12 cellular contexts compared by ENCODE assay signal in the genomic region with DNA sequence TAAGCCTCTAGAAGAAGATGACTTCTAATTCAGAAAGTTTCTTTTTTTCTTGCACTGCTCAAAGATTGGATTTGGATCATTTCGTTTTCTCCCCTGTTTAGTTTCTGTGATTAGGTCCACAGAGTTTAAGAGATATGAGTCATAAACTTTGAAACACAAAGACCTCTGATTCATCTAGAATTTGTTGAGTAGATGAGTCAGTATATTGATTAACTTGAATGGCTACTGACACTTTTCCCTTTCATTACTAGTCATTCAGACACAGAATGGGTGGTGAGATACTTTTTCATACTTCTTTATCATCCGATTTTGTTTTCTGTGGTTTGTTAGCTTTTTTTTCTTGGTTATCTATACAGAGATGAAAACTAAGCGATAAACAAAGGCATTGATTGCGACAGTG. TPM values are rescaled to one million over a fixed set of nuclear protein-coding genes. Genes with fewer than 3 reads are reported as not detected.
A peak's percentile ranks its signal among the peaks of the same experiment; 100 is the strongest.
DNase-seq lines count a peak whose midpoint lies in the region; ATAC-seq, FAIRE-seq and TF ChIP-seq lines count a peak whose summit lies in the region.
"Had no signal": no experiment of that assay in that cellular context is flagged by ENCODE, and none has a peak within 500 bp of the region (broad histone marks: within the 10 kb centered on the region; RNA-seq: fewer than 3 reads in every experiment).

No MANE protein-coding gene starts in this region.

- no peak overlapping the region for H3K4me3 Mint-ChIP-seq in activated naive CD4-positive, alpha-beta T cell treated with anti-CD3 and anti-CD28 coated beads, Interleukin-2, amount 50 U/mL, for 24 hours
- H3K4me3 Mint-ChIP-seq in stimulated activated naive CD8-positive, alpha-beta T cell treated with anti-CD3 and anti-CD28 coated beads, Interleukin-15, Interleukin-2, amounts not matched to agents 100 ng/mL and 50 ng/mL, for 24 hours = no peak overlapping the region
- H3K4me3 Mint-ChIP-seq: naive thymus-derived CD8-positive, alpha-beta T cell had no signal

- H3K4me1 Mint-ChIP-seq in activated naive CD4-positive, alpha-beta T cell treated with anti-CD3 and anti-CD28 coated beads, Interleukin-2, amount 50 U/mL, for 24 hours = peaks cover 24% of the 10 kb centered on the region
- peaks cover 29% of the 10 kb centered on the region for H3K4me1 Mint-ChIP-seq in stimulated activated naive CD8-positive, alpha-beta T cell treated with anti-CD3 and anti-CD28 coated beads, Interleukin-15, Interleukin-2, amounts not matched to agents 100 ng/mL and 50 ng/mL, for 24 hours (ENCODE audit: low read depth)

- H3K9me3 Mint-ChIP-seq in activated naive CD4-positive, alpha-beta T cell treated with anti-CD3 and anti-CD28 coated beads, Interleukin-2, amount 50 U/mL, for 24 hours = no peaks in the 10 kb centered on the region
- H3K9me3 Mint-ChIP-seq in stimulated activated naive CD8-positive, alpha-beta T cell treated with anti-CD3 and anti-CD28 coated beads, Interleukin-15, Interleukin-2, amounts not matched to agents 100 ng/mL and 50 ng/mL, for 24 hours = peaks cover 4% of the 10 kb centered on the region
- H3K9me3 Mint-ChIP-seq: naive thymus-derived CD8-positive, alpha-beta T cell had no signal

- no peak for DNase-seq in activated naive CD4-positive, alpha-beta T cell (lab: John Stamatoyannopoulos, UW)
- DNase-seq in NCI-H82 (lab: John Stamatoyannopoulos, UW) (no peak), H54 (ENCODE audit: insufficient read length, low spot score) (no peak), mucosa of gallbladder (ENCODE audit: low spot score) (no peak)
- DNase-seq: naive thymus-derived CD8-positive, alpha-beta T cell; NCI-H1048; spleen had no signal

- H3K27ac Mint-ChIP-seq in activated naive CD4-positive, alpha-beta T cell treated with anti-CD3 and anti-CD28 coated beads, Interleukin-2, amount 50 U/mL, for 24 hours = peak overlapping the region; percentile 51
- H3K27ac Mint-ChIP-seq in stimulated activated naive CD8-positive, alpha-beta T cell treated with anti-CD3 and anti-CD28 coated beads, Interleukin-15, Interleukin-2, amounts not matched to agents 100 ng/mL and 50 ng/mL, for 24 hours = peak overlapping the region; percentile 31
- H3K27ac Mint-ChIP-seq: naive thymus-derived CD8-positive, alpha-beta T cell had no signal

- ATAC-seq in HG02642 (IDR thresholded peaks at IDR 0.05; ENCODE audit: poor library complexity, unreplicated experiment) = peak; percentile 84
- ATAC-seq in HG03520 (IDR thresholded peaks at IDR 0.05; ENCODE audit: unreplicated experiment) = peak; percentile 88
- ATAC-seq: naive thymus-derived CD8-positive, alpha-beta T cell; Panc1 had no signal

- no peaks in the 10 kb centered on the region for H3K36me3 Mint-ChIP-seq in activated naive CD4-positive, alpha-beta T cell treated with anti-CD3 and anti-CD28 coated beads, Interleukin-2, amount 50 U/mL, for 24 hours
- no peaks in the 10 kb centered on the region for H3K36me3 Mint-ChIP-seq in stimulated activated naive CD8-positive, alpha-beta T cell treated with anti-CD3 and anti-CD28 coated beads, Interleukin-15, Interleukin-2, amounts not matched to agents 100 ng/mL and 50 ng/mL, for 24 hours (ENCODE audit: low read depth)
- H3K36me3 Mint-ChIP-seq: naive thymus-derived CD8-positive, alpha-beta T cell had no signal

- TF ChIP-seq POLR2A in H54 (IDR thresholded peaks at IDR 0.05; ENCODE audit: low read depth, low read length) = no peak

- FAIRE-seq in H54 (lab: Jason Lieb, UNC) = no peak

- H3K27me3 Mint-ChIP-seq in activated naive CD4-positive, alpha-beta T cell treated with anti-CD3 and anti-CD28 coated beads, Interleukin-2, amount 50 U/mL, for 24 hours = no peaks in the 10 kb centered on the region
- H3K27me3 Mint-ChIP-seq in stimulated activated naive CD8-positive, alpha-beta T cell treated with anti-CD3 and anti-CD28 coated beads, Interleukin-15, Interleukin-2, amounts not matched to agents 100 ng/mL and 50 ng/mL, for 24 hours = no peaks in the 10 kb centered on the region
- H3K27me3 Mint-ChIP-seq: naive thymus-derived CD8-positive, alpha-beta T cell had no signal

RNA-seq across cellular contexts. Expression of a gene that starts 34.1 kb away (rescaled TPM):
- 36.0 TPM for total RNA-seq in mucosa of gallbladder
